9 cellular contexts compared by ENCODE assay signal in genomic region chr9:105901514-105902109, GRCh38.
A peak's percentile ranks its signal among the peaks of the same experiment; 100 is the strongest.
DNase-seq lines count a peak whose midpoint lies in the region; ATAC-seq, FAIRE-seq and TF ChIP-seq lines count a peak whose summit lies in the region.
"Had no signal": no experiment of that assay in that cellular context is flagged by ENCODE, and none has a peak within 500 bp of the region (broad histone marks: within the 10 kb centered on the region; RNA-seq: fewer than 3 reads in every experiment).

No MANE protein-coding gene starts in this region.

- no peaks in the 10 kb centered on the region for H3K36me3 ChIP-seq in BJ (ENCODE audit: control insufficient read depth, insufficient read depth, low read length)
- H3K36me3 ChIP-seq: thoracic aorta had no signal

- peak; percentile 61 for TF ChIP-seq CTCF in BJ (IDR thresholded peaks at IDR 0.05; ENCODE audit: insufficient read depth, low read depth, low read length)
- peak; percentile 34 for TF ChIP-seq CTCF in foreskin fibroblast (IDR thresholded peaks at IDR 0.05; ENCODE audit: low read depth, low read length)

- peak; percentile 70 for ATAC-seq in GM18861 (IDR thresholded peaks at IDR 0.05; ENCODE audit: unreplicated experiment)
- ATAC-seq in HG03342 (IDR thresholded peaks at IDR 0.05; ENCODE audit: unreplicated experiment) = peak; percentile 75

- H3K4me3 ChIP-seq in BJ (ENCODE audit: low read depth, low read length) = no peak overlapping the region
- H3K4me3 ChIP-seq in foreskin fibroblast (ENCODE audit: low read depth in 1 of 2, low read length in 2 of 2) = no peak overlapping the region
- H3K4me3 ChIP-seq: thoracic aorta had no signal

- POLR2A ChIA-PET in BJ (lab: Charles Lee) = no interaction called here

- no peak for FAIRE-seq in GM19239 (lab: Jason Lieb, UNC)

- DNase-seq in BJ (ENCODE audit: low read depth) (no peak), RKO (ENCODE audit: low spot score) (peak; percentile 44), foreskin fibroblast (peak in 1 of 2 donors; percentile 1), pons (ENCODE audit: low spot score) (peak; percentile 80), DMS114 treated with DMSO at 0.1 percent for 48 hours (lab: John Stamatoyannopoulos, UW; ENCODE audit: unreplicated experiment) (no peak), GM19239 (ENCODE audit: insufficient read length, low spot score) (no peak)

- H3K27me3 ChIP-seq in BJ (ENCODE audit: control insufficient read depth, insufficient read depth, low read length) = no peaks in the 10 kb centered on the region

- CTCF ChIA-PET in BJ (lab: Yijun Ruan, JAX) = no interaction called here

Comparison
In these comparisons a context has a peak if more than half of its experiments do, and no peak if none do; other contexts are left out.
1. DNase-seq: peak in RKO (single experiment) and pons (single experiment); none in BJ (single experiment), DMS114 treated with DMSO at 0.1 percent for 48 hours (single experiment) and GM19239 (single experiment).